In genomic region chr3:158801696-158802398, GRCh38 we compare ENCODE assay signal across 1 cellular context.
TF ChIP-seq lines count a peak whose summit lies in the region.

MFSD1 (plus strand) TSS chr3:158802054; CDS start chr3:158802153, 99 bp downstream.

TF ChIP-seq in HepG2, 621 proteins besides CTCF, POLR2A, EP300 and RAD21 (continued from another document and continues in another):
- TF ChIP-seq ZNF362 (CRISPR knock-in tag; IDR thresholded peaks at IDR 0.05; ENCODE audit: borderline replicate concordance) = no peak
- TF ChIP-seq MEF2D (CRISPR knock-in tag; IDR thresholded peaks at IDR 0.05) = no peak
- no peak for TF ChIP-seq ZNF691 (CRISPR knock-in tag; IDR thresholded peaks at IDR 0.05; ENCODE audit: borderline replicate concordance, low read depth)
- TF ChIP-seq ZNF337 (CRISPR knock-in tag; IDR thresholded peaks at IDR 0.05; ENCODE audit: borderline replicate concordance, low read depth) = peak; percentile 99; the same call in 1 of the 2 replicates
- no peak for TF ChIP-seq MIER2 (CRISPR knock-in tag; IDR thresholded peaks at IDR 0.05)
- peak; percentile 62; the same call in 1 of the 2 replicates for TF ChIP-seq ISL2 (CRISPR knock-in tag; IDR thresholded peaks at IDR 0.05)
- TF ChIP-seq KLF16 (CRISPR knock-in tag; IDR thresholded peaks at IDR 0.05) = peak in 1 of 2 experiments; percentile 94; a peak in 2 of 4 replicates
- peak; percentile 62; the same call in 1 of the 2 replicates for TF ChIP-seq CCDC6 (CRISPR knock-in tag; IDR thresholded peaks at IDR 0.05)
- peak; percentile 50 for TF ChIP-seq TBL1XR1 (IDR thresholded peaks at IDR 0.05; ENCODE audit: borderline replicate concordance, low read length, partially characterized antibody)
- no peak for TF ChIP-seq ZFP36L2 (CRISPR knock-in tag; IDR thresholded peaks at IDR 0.05)
- TF ChIP-seq ZNF441 (CRISPR knock-in tag; IDR thresholded peaks at IDR 0.05; ENCODE audit: borderline replicate concordance) = peak; percentile 84
- TF ChIP-seq MTF1 (CRISPR knock-in tag; IDR thresholded peaks at IDR 0.05) = no peak
- peak; percentile 76; the same call in 1 of the 2 replicates for TF ChIP-seq ZNF350 (CRISPR knock-in tag; IDR thresholded peaks at IDR 0.05; ENCODE audit: borderline replicate concordance, low read depth)
- TF ChIP-seq KDM5A (IDR thresholded peaks at IDR 0.05; ENCODE audit: borderline replicate concordance, low read length) = peak; percentile 94
- no peak for TF ChIP-seq NFE2 (CRISPR knock-in tag; IDR thresholded peaks at IDR 0.05)
- peak; percentile 81 for TF ChIP-seq ELF3 (CRISPR knock-in tag; IDR thresholded peaks at IDR 0.05)
- TF ChIP-seq ZBTB10 (CRISPR knock-in tag; IDR thresholded peaks at IDR 0.05; ENCODE audit: borderline replicate concordance) = no peak; the same call in 1 of the 2 replicates
- TF ChIP-seq U2AF1 (optimal IDR thresholded peaks at IDR 0.05; ENCODE audit: low read depth, low read length) = peak; percentile 60
- no peak for TF ChIP-seq CSRNP2 (CRISPR knock-in tag; conservative IDR thresholded peaks at IDR 0.05; ENCODE audit: low read depth)
- no peak; the same call in 1 of the 2 replicates for TF ChIP-seq RELA (CRISPR knock-in tag; IDR thresholded peaks at IDR 0.05)
- TF ChIP-seq AGO2 (optimal IDR thresholded peaks at IDR 0.05; ENCODE audit: low read depth, low read length) = peak; percentile 61
- peak; percentile 66 for TF ChIP-seq MIER3 (CRISPR knock-in tag; IDR thresholded peaks at IDR 0.05; ENCODE audit: borderline replicate concordance)
- TF ChIP-seq ZSCAN30 (CRISPR knock-in tag; IDR thresholded peaks at IDR 0.05) = 0 out of 2 replicates have a peak, but pooled peaks have one; percentile 44
- peak; percentile 44; the same call in 1 of the 2 replicates for TF ChIP-seq ZNF232 (CRISPR knock-in tag; IDR thresholded peaks at IDR 0.05; ENCODE audit: borderline replicate concordance)
- peak; percentile 50; the same call in 1 of the 2 replicates for TF ChIP-seq SNAPC4 (CRISPR knock-in tag; IDR thresholded peaks at IDR 0.05)
- peak; percentile 90 for TF ChIP-seq ZNF598 (CRISPR knock-in tag; IDR thresholded peaks at IDR 0.05; ENCODE audit: borderline replicate concordance)
- no peak for TF ChIP-seq ZNF660 (CRISPR knock-in tag; IDR thresholded peaks at IDR 0.05; ENCODE audit: borderline replicate concordance, low read depth)
- TF ChIP-seq SRSF1 (optimal IDR thresholded peaks at IDR 0.05; ENCODE audit: low read depth, low read length) = peak; percentile 90
- no peak for TF ChIP-seq PAWR (CRISPR knock-in tag; IDR thresholded peaks at IDR 0.05; ENCODE audit: borderline replicate concordance)
- peak; percentile 81 for TF ChIP-seq CBX1 (IDR thresholded peaks at IDR 0.05; ENCODE audit: low read depth)
- peak; percentile 73; the same call in 1 of the 2 replicates for TF ChIP-seq NAIF1 (CRISPR knock-in tag; IDR thresholded peaks at IDR 0.05; ENCODE audit: borderline replicate concordance)
- TF ChIP-seq TIGD3 (CRISPR knock-in tag; IDR thresholded peaks at IDR 0.05; ENCODE audit: borderline replicate concordance) = no peak
- TF ChIP-seq ZNF672 (CRISPR knock-in tag; IDR thresholded peaks at IDR 0.05) = no peak
- TF ChIP-seq NR2F1 (CRISPR knock-in tag; IDR thresholded peaks at IDR 0.05) = peak in 1 of 2 experiments; percentile 50; a peak in 2 of 4 replicates
- no peak for TF ChIP-seq ZNF24 (IDR thresholded peaks at IDR 0.05)
- TF ChIP-seq ZNF484 (CRISPR knock-in tag; IDR thresholded peaks at IDR 0.05; ENCODE audit: borderline replicate concordance, low read depth) = no peak
- TF ChIP-seq HNF1A (IDR thresholded peaks at IDR 0.05; ENCODE audit: low read depth) = peak; percentile 18; the same call in 1 of the 2 replicates
- TF ChIP-seq HNF1A (CRISPR knock-in tag; IDR thresholded peaks at IDR 0.05; ENCODE audit: borderline replicate concordance) = 0 out of 2 replicates have a peak, but pooled peaks have one; percentile 58
- TF ChIP-seq RFXAP (CRISPR knock-in tag; IDR thresholded peaks at IDR 0.05; ENCODE audit: borderline replicate concordance) = peak; percentile 76; the same call in 1 of the 2 replicates
- TF ChIP-seq ARID2 (CRISPR knock-in tag; IDR thresholded peaks at IDR 0.05; ENCODE audit: borderline replicate concordance) = peak; percentile 96
- peak; percentile 82; the same call in 1 of the 2 replicates for TF ChIP-seq IKZF5 (CRISPR knock-in tag; IDR thresholded peaks at IDR 0.05)
- TF ChIP-seq ZNF230 (CRISPR knock-in tag; IDR thresholded peaks at IDR 0.05) = peak; percentile 85; the same call in 1 of the 2 replicates
- TF ChIP-seq JUNB (CRISPR knock-in tag; IDR thresholded peaks at IDR 0.05; ENCODE audit: borderline replicate concordance) = no peak
- no peak for TF ChIP-seq ZNF17 (CRISPR knock-in tag; IDR thresholded peaks at IDR 0.05)
- TF ChIP-seq ZNF841 (CRISPR knock-in tag; IDR thresholded peaks at IDR 0.05; ENCODE audit: borderline replicate concordance) = no peak
- no peak for TF ChIP-seq SRSF9 (IDR thresholded peaks at IDR 0.05; ENCODE audit: borderline replicate concordance, insufficient read depth, low read depth, low read length, poor library complexity, severe bottlenecking)
- no peak for TF ChIP-seq RORA (CRISPR knock-in tag; IDR thresholded peaks at IDR 0.05)
- no peak for TF ChIP-seq ZNF570 (CRISPR knock-in tag; IDR thresholded peaks at IDR 0.05; ENCODE audit: borderline replicate concordance)
